Comparison of ENCODE assay signal across 8 cellular contexts in genomic region chr15:52020253-52021085, GRCh38. TPM values are rescaled to one million over a fixed set of nuclear protein-coding genes. Genes with fewer than 3 reads are reported as not detected.
DNase-seq lines count a peak whose midpoint lies in the region; ATAC-seq, FAIRE-seq and TF ChIP-seq lines count a peak whose summit lies in the region.

No MANE protein-coding gene starts in this region.

- WGBS in HUES64 = 3% methylated on average over 10 of the region's 10 CpGs

- H3K9me3 ChIP-seq in HUES64 (ENCODE audit: insufficient read depth, low read depth, low read length) = no peaks in the 10 kb centered on the region

- DNase-seq in iris pigment epithelial cell (ENCODE audit: low read depth) (peak; percentile 31), H54 (ENCODE audit: insufficient read length, low spot score) (no peak)
- no peak for DNase-seq in stimulated activated naive CD8-positive, alpha-beta T cell treated with anti-CD3 and anti-CD28 coated beads, Interleukin-15, amount 100 ng/mL, for 72 hours

- H3K27ac Mint-ChIP-seq in stimulated activated naive CD8-positive, alpha-beta T cell treated with anti-CD3 and anti-CD28 coated beads, Interleukin-15, amount 100 ng/mL, for 72 hours = peak overlapping the region; percentile 94 to 98

- H3K36me3 ChIP-seq in HUES64 (ENCODE audit: insufficient read depth, low read length) = no peaks in the 10 kb centered on the region

- H3K4me3 ChIP-seq in HUES64 (ENCODE audit: low read length) = peak overlapping the region; percentile 95

- H3K9ac ChIP-seq in HUES64 (ENCODE audit: low read depth, low read length) = peak overlapping the region; percentile 92

- H3K4me1 Mint-ChIP-seq in stimulated activated naive CD8-positive, alpha-beta T cell treated with anti-CD3 and anti-CD28 coated beads, Interleukin-15, amount 100 ng/mL, for 72 hours = peaks cover 47% of the 10 kb centered on the region

- no peak for TF ChIP-seq POLR2A in H54 (IDR thresholded peaks at IDR 0.05; ENCODE audit: low read depth, low read length)

- H3K27ac ChIP-seq in C4-2B (peak overlapping the region; percentile 99), HUES64 (ENCODE audit: low read depth, low read length) (peak overlapping the region; percentile 94), angular gyrus (ENCODE audit: low read depth, low read length) (peak overlapping the region; percentile 93)

- peak overlapping the region; percentile 88 to 91 for H3K4me3 Mint-ChIP-seq in stimulated activated naive CD8-positive, alpha-beta T cell treated with anti-CD3 and anti-CD28 coated beads, Interleukin-15, amount 100 ng/mL, for 72 hours

- TF ChIP-seq CTCF in C4-2B (conservative IDR thresholded peaks at IDR 0.05) = no peak

- no peaks in the 10 kb centered on the region for H3K9me3 Mint-ChIP-seq in stimulated activated naive CD8-positive, alpha-beta T cell treated with anti-CD3 and anti-CD28 coated beads, Interleukin-15, amount 100 ng/mL, for 72 hours

- FAIRE-seq in H54 (lab: Jason Lieb, UNC) = no peak

- peaks cover 31% of the 10 kb centered on the region for H3K4me1 ChIP-seq in HUES64 (ENCODE audit: insufficient read depth, low read length)

- no peak for ATAC-seq in stimulated activated naive CD8-positive, alpha-beta T cell treated with anti-CD3 and anti-CD28 coated beads, Interleukin-15, amount 100 ng/mL, for 72 hours
- no peak for ATAC-seq in HG02852 (IDR thresholded peaks at IDR 0.05; ENCODE audit: unreplicated experiment)
- ATAC-seq in HG03521 (IDR thresholded peaks at IDR 0.05; ENCODE audit: unreplicated experiment) = no peak

- H3K27me3 ChIP-seq in HUES64 (ENCODE audit: insufficient read depth, low read length) = no peaks in the 10 kb centered on the region

- peaks cover 11% of the 10 kb centered on the region for H3K27me3 Mint-ChIP-seq in stimulated activated naive CD8-positive, alpha-beta T cell treated with anti-CD3 and anti-CD28 coated beads, Interleukin-15, amount 100 ng/mL, for 72 hours

RNA-seq across cellular contexts. Expression of gene MAPK6, which starts 1.4 kb away (rescaled TPM):
- 81.0 TPM for polyA plus RNA-seq in HUES64 (2013, experiment 1 of 2)
- 78.5 TPM for polyA plus RNA-seq in HUES64 (2013, experiment 2 of 2)

RNA-seq across cellular contexts. Expression of gene LEO1, which starts 48.9 kb away (rescaled TPM):
- 29.1 TPM for polyA plus RNA-seq in HUES64 (2013, experiment 1 of 2)
- 32.4 TPM for polyA plus RNA-seq in HUES64 (2013, experiment 2 of 2)
